Comparison of ENCODE assay signal across 8 cellular contexts in the genomic region with DNA sequence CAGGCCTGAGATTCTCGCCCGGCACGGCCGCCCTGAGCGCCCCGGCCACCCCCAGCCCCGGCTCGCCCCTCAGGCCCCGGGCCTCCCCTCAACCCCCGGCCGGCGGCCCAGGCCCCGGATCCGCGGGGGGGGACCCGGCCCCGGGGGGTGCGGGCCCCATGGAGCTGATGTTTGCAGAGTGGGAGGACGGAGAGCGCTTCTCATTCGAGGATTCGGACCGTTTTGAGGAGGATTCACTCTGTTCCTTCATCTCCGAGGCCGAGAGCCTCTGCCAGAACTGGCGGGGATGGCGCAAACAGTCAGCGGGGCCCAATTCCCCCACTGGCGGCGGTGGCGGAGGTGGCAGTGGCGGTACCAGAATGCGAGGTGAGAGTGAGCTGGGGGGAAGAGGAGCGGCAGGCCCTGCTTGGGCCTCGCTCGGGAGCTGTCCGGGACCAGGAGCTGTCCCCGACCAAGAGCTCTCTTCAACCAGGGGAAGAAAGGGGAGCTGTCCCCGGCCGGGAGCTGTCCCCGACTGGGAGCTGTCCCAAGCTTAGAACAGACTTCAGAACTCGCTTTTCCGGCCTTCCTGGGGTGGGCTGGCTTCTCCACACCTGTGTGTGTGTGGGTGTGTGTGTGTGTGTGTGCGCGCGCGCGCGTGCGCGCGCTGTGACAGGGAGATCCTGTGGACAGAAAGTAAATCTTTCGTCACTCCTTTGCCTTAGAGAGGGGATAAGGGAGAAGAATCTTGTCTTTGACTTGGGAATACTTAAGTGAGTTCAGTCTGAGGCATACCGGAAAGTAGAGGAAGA. TPM values are rescaled to one million over a fixed set of nuclear protein-coding genes. Genes with fewer than 3 reads are reported as not detected.
DNase-seq lines count a peak whose midpoint lies in the region; ATAC-seq and TF ChIP-seq lines count a peak whose summit lies in the region.

No MANE protein-coding gene starts in this region.

- DNase-seq in GM04504 (ENCODE audit: low read depth) (peak; percentile 27), HAP-1 (ENCODE audit: low spot score in 2 of 2) (peak in 1 of 2 experiments; percentile 44), NCI-H146 (lab: John Stamatoyannopoulos, UW) (peak; percentile 23), foreskin keratinocyte (peak; percentile 23 to 47), NCI-H128 (lab: John Stamatoyannopoulos, UW; ENCODE audit: unreplicated experiment) (no peak), NCI-H2196 treated with DMSO at 0.1 percent for 48 hours (lab: John Stamatoyannopoulos, UW; ENCODE audit: unreplicated experiment) (no peak)
- peak; percentile 81 for DNase-seq in activated effector memory CD4-positive, alpha-beta T cell treated with anti-CD3 and anti-CD28 coated beads, Interleukin-2, amount 50 U/mL, for 16 hours

- ATAC-seq in foreskin keratinocyte: peak; percentile 14

- H3K27me3 ChIP-seq in HAP-1 (ENCODE audit: low read depth) (no peaks in the 10 kb centered on the region), foreskin keratinocyte (no peaks in the 10 kb centered on the region), parathyroid adenoma (ENCODE audit: control insufficient read depth, insufficient read depth, low read length) (no peaks in the 10 kb centered on the region)

- no peak for TF ChIP-seq CTCF in foreskin keratinocyte (conservative IDR thresholded peaks at IDR 0.05)
- TF ChIP-seq CTCF in parathyroid adenoma (IDR thresholded peaks at IDR 0.05): no peak

- H3K9me3 ChIP-seq in HAP-1 (no peaks in the 10 kb centered on the region), parathyroid adenoma (ENCODE audit: control insufficient read depth, low read length) (no peaks in the 10 kb centered on the region)

- H3K4me2 ChIP-seq in parathyroid adenoma (ENCODE audit: low read length): peak overlapping the region; percentile 83

- in situ Hi-C loops in HAP-1 (cut with MboI; ENCODE audit: low sequenced_read_pairs): no loop called here

- peaks cover 27% of the 10 kb centered on the region for H3K79me2 ChIP-seq in parathyroid adenoma

- H2AFZ ChIP-seq in parathyroid adenoma: peak overlapping the region; percentile 61

- H3K27ac ChIP-seq in foreskin keratinocyte (peak overlapping the region; percentile 24), parathyroid adenoma (peak overlapping the region; percentile 82)

- H3K36me3 ChIP-seq in HAP-1 (replicated peaks) (peaks cover 5% of the 10 kb centered on the region), parathyroid adenoma (ENCODE audit: control insufficient read depth, insufficient read depth, low read length) (no peaks in the 10 kb centered on the region)

- H3K4me1 ChIP-seq in HAP-1: peaks cover 17% of the 10 kb centered on the region
- peaks cover 2% of the 10 kb centered on the region for H3K4me1 ChIP-seq in foreskin keratinocyte
- H3K4me1 ChIP-seq in parathyroid adenoma: peaks cover 19% of the 10 kb centered on the region

- H3K9ac ChIP-seq in parathyroid adenoma: peak overlapping the region; percentile 21

- H3K4me3 ChIP-seq in HAP-1 (peak overlapping the region; percentile 77), parathyroid adenoma (ENCODE audit: low read depth, low read length) (peak overlapping the region; percentile 66)

RNA-seq across cellular contexts. Expression of a gene that starts 0.5 kb away (rescaled TPM):
- 41.7 and 41.8 TPM in 2 replicates for total RNA-seq in foreskin keratinocyte
- polyA plus RNA-seq in foreskin keratinocyte: 38.8 and 44.9 TPM in 2 replicates

RNA-seq across cellular contexts. Expression of a gene that starts 4.1 kb away (rescaled TPM):
- 56.7 and 58.9 TPM in 2 replicates for total RNA-seq in foreskin keratinocyte
- polyA plus RNA-seq in foreskin keratinocyte: 92.7 and 96.6 TPM in 2 replicates

RNA-seq across cellular contexts. Expression of a gene that starts 25.5 kb away (rescaled TPM):
- total RNA-seq in foreskin keratinocyte: 10.0 and 10.2 TPM in 2 replicates
- polyA plus RNA-seq in foreskin keratinocyte: 8.2 and 8.8 TPM in 2 replicates

RNA-seq across cellular contexts. Expression of a gene that starts 41.7 kb away (rescaled TPM):
- 63.0 and 64.7 TPM in 2 replicates for total RNA-seq in foreskin keratinocyte
- polyA plus RNA-seq in foreskin keratinocyte: 35.7 and 40.7 TPM in 2 replicates

Comparison
In these comparisons a context has a peak if more than half of its experiments do, and no peak if none do; other contexts are left out.
1. DNase-seq: peak in GM04504 (single experiment), NCI-H146 (single experiment), activated effector memory CD4-positive, alpha-beta T cell treated with anti-CD3 and anti-CD28 coated beads, Interleukin-2, amount 50 U/mL, for 16 hours (single experiment) and foreskin keratinocyte (2 of 2); none in NCI-H128 (single experiment) and NCI-H2196 treated with DMSO at 0.1 percent for 48 hours (single experiment).